Comparison of ENCODE assay signal across 1 cellular context in genomic region chr16:84831728-84832127, GRCh38. TPM values are rescaled to one million over a fixed set of nuclear protein-coding genes. Genes with fewer than 3 reads are reported as not detected.
"Had no signal": no experiment of that assay in that cellular context is flagged by ENCODE, and none has a peak within 500 bp of the region (broad histone marks: within the 10 kb centered on the region; RNA-seq: fewer than 3 reads in every experiment).

No MANE protein-coding gene starts in this region.

RNA-seq across cellular contexts. Expression of gene CRISPLD2, which starts 11.9 kb away (rescaled TPM):
- total RNA-seq: activated CD8-positive, alpha-beta T cell treated with anti-CD3 and anti-CD28 coated beads, Interleukin-2, amount 10 ng/mL, durations not matched to agents 7 days and 5 days had no signal
